8 cellular contexts compared by ENCODE assay signal in genomic region chr1:153957744-153958110, GRCh38. TPM values are rescaled to one million over a fixed set of nuclear protein-coding genes. Genes with fewer than 3 reads are reported as not detected.
DNase-seq lines count a peak whose midpoint lies in the region; ATAC-seq and TF ChIP-seq lines count a peak whose summit lies in the region.

No MANE protein-coding gene starts in this region.

- H3K79me2 ChIP-seq in HCT116 (ENCODE audit: insufficient read depth, low read length) (peaks cover 70% of the 10 kb centered on the region), mammary epithelial cell (ENCODE audit: insufficient read depth, low read length) (peaks cover 73% of the 10 kb centered on the region)

- H3K9ac ChIP-seq in HCT116 (ENCODE audit: low read length): peak overlapping the region; percentile 81
- H3K9ac ChIP-seq in mammary epithelial cell (ENCODE audit: insufficient read depth, low read length): peak overlapping the region; percentile 77

- POLR2A ChIA-PET in HCT116 (lab: Charles Lee): interaction anchor here (1.6 to 2.7 kb wide), 2 partner anchors 13 to 33 kb away, joined by 3 to 7 read pairs; partner anchors contain the start of gene RPS27

- peaks cover 12 to 30% of the 10 kb centered on the region in 2 experiments; a peak in 3 of 4 replicates for H3K4me1 ChIP-seq in HCT116 (ENCODE audit: control insufficient read depth in 1 of 2, insufficient read depth in 2 of 2, low read length in 2 of 2)
- H3K4me1 ChIP-seq in Peyer's patch: peaks cover 0 to 35% (median 17%) of the 10 kb centered on the region in 4 donors
- H3K4me1 ChIP-seq in mammary epithelial cell (ENCODE audit: insufficient read depth, low read length): peaks cover 25% of the 10 kb centered on the region
- peaks cover 65% of the 10 kb centered on the region for H3K4me1 ChIP-seq in lower lobe of right lung
- H3K4me1 ChIP-seq in tibial artery: peaks cover 0 to 57% (median 48%) of the 10 kb centered on the region in 4 donors

- H3K27me3 ChIP-seq in HCT116 (ENCODE audit: insufficient read depth, low read length) (no peaks in the 10 kb centered on the region), Peyer's patch (no peaks in the 10 kb centered on the region), mammary epithelial cell (ENCODE audit: insufficient read depth, low read length) (no peaks in the 10 kb centered on the region), lower lobe of right lung (ENCODE audit: low read depth) (no peaks in the 10 kb centered on the region), tibial artery (no peaks in the 10 kb centered on the region)

- H3K9me3 ChIP-seq in HCT116 (ENCODE audit: control insufficient read depth in 1 of 2, insufficient read depth in 1 of 2, low read depth in 1 of 2, low read length in 2 of 2) (no peaks in the 10 kb centered on the region), Peyer's patch (no peaks in the 10 kb centered on the region), mammary epithelial cell (replicated peaks; ENCODE audit: insufficient read depth, low read length) (no peaks in the 10 kb centered on the region), lower lobe of right lung (no peaks in the 10 kb centered on the region), tibial artery (no peaks in the 10 kb centered on the region)

- TF ChIP-seq POLR2A in HCT116 (IDR thresholded peaks at IDR 0.05; ENCODE audit: borderline replicate concordance, extremely low read depth, insufficient read depth, insufficient read length) (no peak), Peyer's patch (IDR thresholded peaks at IDR 0.05) (no peak)

- in situ Hi-C loops in mammary epithelial cell (cut with MboI; ENCODE audit: low sequenced_read_pairs in 2 of 2): no loop called here

- TF ChIP-seq CTCF in HCT116 (IDR thresholded peaks at IDR 0.05 in 2 of 3, conservative IDR thresholded peaks at IDR 0.05 in 1 of 3; ENCODE audit: borderline replicate concordance in 1 of 3, insufficient read depth in 1 of 3, low read depth in 2 of 3, low read length in 2 of 3): no peak
- TF ChIP-seq CTCF in Peyer's patch (IDR thresholded peaks at IDR 0.05): no peak
- no peak for TF ChIP-seq CTCF in mammary epithelial cell (conservative IDR thresholded peaks at IDR 0.05 in 1 of 2, IDR thresholded peaks at IDR 0.05 in 1 of 2; ENCODE audit: extremely low read depth in 1 of 2, insufficient read depth in 1 of 2, low read depth in 1 of 2, low read length in 2 of 2)
- no peak for TF ChIP-seq CTCF in lower lobe of right lung (IDR thresholded peaks at IDR 0.05)
- peak in 1 of 2 experiments; percentile 3 for TF ChIP-seq CTCF in tibial artery (IDR thresholded peaks at IDR 0.05)

- 0% methylated on average over 2 of the region's 13 CpGs for WGBS in mammary epithelial cell (ENCODE audit: low coverage, missing lambda C conversion rate)

- no peak for TF ChIP-seq RAD21 in HCT116 (IDR thresholded peaks at IDR 0.05; ENCODE audit: low read depth)

- dilution Hi-C loops in mammary epithelial cell (cut with HindIII; ENCODE audit: low sequenced_read_pairs): no loop called here

- H3K27ac ChIP-seq in HCT116 (ENCODE audit: low read depth, low read length): peak overlapping the region; percentile 94
- peak overlapping the region; percentile 90 to 100 (median 92) for H3K27ac ChIP-seq in Peyer's patch
- H3K27ac ChIP-seq in mammary epithelial cell (ENCODE audit: insufficient read depth, low read depth, low read length): peak overlapping the region; percentile 75
- H3K27ac ChIP-seq in lower lobe of right lung: peak overlapping the region; percentile 92
- peak overlapping the region; percentile 86 to 92 for H3K27ac ChIP-seq in tibial artery

- no peak for DNase-seq in HCT116 (ENCODE audit: low read depth, low spot score)
- peak in 2 of 3 donors; percentile 63 to 76 for DNase-seq in Peyer's patch
- DNase-seq in mammary epithelial cell: peak; percentile 40
- no peak for DNase-seq in lower lobe of right lung
- no peak for DNase-seq in tibial artery
- DNase-seq in mucosa of gallbladder (ENCODE audit: low spot score): no peak
- DNase-seq in middle frontal gyrus (ENCODE audit: extremely low spot score, low spot score): no peak

- BruUV-seq in HCT116 (replicated peaks; lab: Mats Ljungman, UMichigan): no TSS peak
- BruUV-seq in mammary epithelial cell (replicated peaks; lab: Mats Ljungman, UMichigan): no TSS peak

- intact Hi-C loops in HCT116 (cut with micrococcal nuclease): no loop called here
- intact Hi-C loops in mammary epithelial cell (cut with micrococcal nuclease): loop anchor here (2.0 kb wide), 1 partner anchor 29 kb away; the partner anchor contains the start of gene RAB13
- intact Hi-C loops in lower lobe of right lung (cut with DNase I): no loop called here
- intact Hi-C loops in tibial artery (cut with DNase I; ENCODE audit: low total_unique reads): no loop called here

- H2AFZ ChIP-seq in HCT116 (ENCODE audit: low read depth, low read length, poor library complexity, severe bottlenecking) (no peak overlapping the region), mammary epithelial cell (ENCODE audit: low read depth, low read length) (peak overlapping the region; percentile 93)

- H3K4me3 ChIP-seq in HCT116 (replicated peaks in 1 of 2; ENCODE audit: low read depth in 1 of 2, low read length in 2 of 2): peak overlapping the region; percentile 64 to 88
- H3K4me3 ChIP-seq in Peyer's patch: peak overlapping the region; percentile 63 to 97 (median 86)
- peak overlapping the region; percentile 76 to 92 (median 87) for H3K4me3 ChIP-seq in mammary epithelial cell (replicated peaks in 1 of 3; ENCODE audit: insufficient read depth in 1 of 3, low read depth in 2 of 3, low read length in 3 of 3)
- peak overlapping the region; percentile 95 for H3K4me3 ChIP-seq in lower lobe of right lung
- H3K4me3 ChIP-seq in tibial artery: peak overlapping the region; percentile 78 to 83

- no peaks in the 10 kb centered on the region for H3K9me2 ChIP-seq in HCT116 (ENCODE audit: insufficient read depth)

- RAD21 ChIA-PET in HCT116 (lab: Charles Lee; ENCODE audit: low non-redundant PET in 1 of 2, low total read pairs in 2 of 2, uncharacterized antibody in 2 of 2, unreplicated experiment in 2 of 2): no interaction called here

- CTCF ChIA-PET in HCT116 (lab: Charles Lee): interaction anchor here (1.5 kb wide), 1 partner anchor 10 kb away, joined by 7 read pairs; the partner anchor contains the start of gene CREB3L4
- CTCF ChIA-PET in mammary epithelial cell (lab: Charles Lee; ENCODE audit: low non-redundant PET): no interaction called here

- H3K36me3 ChIP-seq in HCT116 (ENCODE audit: control insufficient read depth in 1 of 2, insufficient read depth in 2 of 2, low read length in 2 of 2) (peaks cover 7 to 15% of the 10 kb centered on the region in 2 experiments; a peak in 2 of 4 replicates), Peyer's patch (peaks cover 0 to 37% (median 0%) of the 10 kb centered on the region in 3 donors), mammary epithelial cell (ENCODE audit: insufficient read depth, low read length) (peaks cover 3% of the 10 kb centered on the region), lower lobe of right lung (peaks cover 50% of the 10 kb centered on the region), tibial artery (peaks cover 15 to 38% (median 34%) of the 10 kb centered on the region in 3 donors)

- ATAC-seq in GM18502 (IDR thresholded peaks at IDR 0.05; ENCODE audit: poor library complexity, unreplicated experiment) (peak; percentile 29), HCT116 (peak; percentile 23), lower lobe of right lung (peak; percentile 3 to 8)

- peak overlapping the region; percentile 87 for H3K4me2 ChIP-seq in HCT116 (ENCODE audit: low read length)
- peak overlapping the region; percentile 90 for H3K4me2 ChIP-seq in mammary epithelial cell (ENCODE audit: insufficient read depth, low read depth, low read length)

- no peaks in the 10 kb centered on the region for H4K20me1 ChIP-seq in HCT116 (ENCODE audit: insufficient read depth)
- H4K20me1 ChIP-seq in mammary epithelial cell (ENCODE audit: insufficient read depth, low read length): no peaks in the 10 kb centered on the region

TF ChIP-seq in HCT116, 20 proteins besides CTCF, POLR2A, EP300 and RAD21:
- no peak for TF ChIP-seq JUND (IDR thresholded peaks at IDR 0.05)
- TF ChIP-seq CBX3 (IDR thresholded peaks at IDR 0.05; ENCODE audit: low read depth): no peak
TF ChIP-seq in HCT116: peak in this region for 0.

RNA-seq across cellular contexts. Expression of gene CRTC2, which starts 0.7 kb away (rescaled TPM):
- total RNA-seq in HCT116 (2021; ENCODE audit: unreplicated experiment) (33.8 TPM), Peyer's patch (10 to 100 TPM; 20.0 to 42.1 (median 32.4) TPM), mammary epithelial cell (10 to 100 TPM in 1 of 2 donors, 1 to 10 TPM in 1; 6.0 to 31.7 TPM), lower lobe of right lung (55.8 TPM), mucosa of gallbladder (60.6 TPM)
- polyA plus RNA-seq in HCT116 (2012): 36.1 TPM in 2 replicates
- 16.8 TPM for polyA plus RNA-seq in mammary epithelial cell
- 37.2 TPM for polyA minus RNA-seq in mammary epithelial cell

RNA-seq across cellular contexts. Expression of gene SLC39A1, which starts 5.6 kb away (rescaled TPM):
- total RNA-seq in HCT116 (2021; ENCODE audit: unreplicated experiment) (51.5 TPM), Peyer's patch (10 to 100 TPM; 20.6 to 73.0 (median 60.1) TPM), mammary epithelial cell (10 to 100 TPM; 77.3 to 98.0 TPM), lower lobe of right lung (98.4 TPM), mucosa of gallbladder (119 TPM)
- polyA plus RNA-seq in HCT116 (2012): 52.2 and 57.3 TPM in 2 replicates
- polyA plus RNA-seq in mammary epithelial cell: 84.2 TPM
- polyA minus RNA-seq in mammary epithelial cell: 38.3 TPM

RNA-seq across cellular contexts. Expression of gene CREB3L4, which starts 10.0 kb away (rescaled TPM):
- total RNA-seq in HCT116 (2021; ENCODE audit: unreplicated experiment): 15.3 TPM
- polyA plus RNA-seq in HCT116 (2012): 17.8 and 19.1 TPM in 2 replicates
- total RNA-seq in Peyer's patch: 10 to 100 TPM; 14.5 to 21.6 (median 16.6) TPM
- total RNA-seq in mammary epithelial cell: 1 to 10 TPM; 6.7 to 8.8 TPM
- 11.0 TPM for polyA plus RNA-seq in mammary epithelial cell
- polyA minus RNA-seq in mammary epithelial cell: not detected
- total RNA-seq in lower lobe of right lung: 12.2 TPM
- total RNA-seq in mucosa of gallbladder: 18.5 TPM

RNA-seq across cellular contexts. Expression of gene DENND4B, which starts 11.2 kb away (rescaled TPM):
- total RNA-seq in HCT116 (2021; ENCODE audit: unreplicated experiment) (70.8 TPM), Peyer's patch (100 to 1,000 TPM in 2 of 4 donors, 10 to 100 TPM in 2; 48.2 to 130 (median 91.6) TPM), mammary epithelial cell (10 to 100 TPM; 12.3 to 36.9 TPM), lower lobe of right lung (95.4 TPM), mucosa of gallbladder (65.2 TPM)
- 45.3 and 53.6 TPM in 2 replicates for polyA plus RNA-seq in HCT116 (2012)
- 21.3 TPM for polyA plus RNA-seq in mammary epithelial cell
- polyA minus RNA-seq in mammary epithelial cell: 7.8 TPM

RNA-seq across cellular contexts. Expression of gene JTB, which starts 19.7 kb away (rescaled TPM):
- total RNA-seq in HCT116 (2021; ENCODE audit: unreplicated experiment) (123 TPM), Peyer's patch (100 to 1,000 TPM; 172 to 321 (median 193) TPM), mammary epithelial cell (10 to 100 TPM; 58.7 to 60.5 TPM), lower lobe of right lung (121 TPM), mucosa of gallbladder (144 TPM)
- 99.5 and 119 TPM in 2 replicates for polyA plus RNA-seq in HCT116 (2012)
- polyA plus RNA-seq in mammary epithelial cell: 85.8 TPM
- 49.5 TPM for polyA minus RNA-seq in mammary epithelial cell

Comparison
In these comparisons a context has a peak if more than half of its experiments do, and no peak if none do; other contexts are left out.
1. DNase-seq: peak in Peyer's patch (2 of 3) and mammary epithelial cell (single experiment); none in HCT116 (single experiment), lower lobe of right lung (single experiment), tibial artery (0 of 2), mucosa of gallbladder (single experiment) and middle frontal gyrus (single experiment).
2. Peak in every context shown above with its lines, with median percentiles within 50 percentile points of each other: ATAC-seq, H3K27ac ChIP-seq and H3K4me3 ChIP-seq.